Comparison of ENCODE assay signal across 14 cellular contexts in the genomic region with DNA sequence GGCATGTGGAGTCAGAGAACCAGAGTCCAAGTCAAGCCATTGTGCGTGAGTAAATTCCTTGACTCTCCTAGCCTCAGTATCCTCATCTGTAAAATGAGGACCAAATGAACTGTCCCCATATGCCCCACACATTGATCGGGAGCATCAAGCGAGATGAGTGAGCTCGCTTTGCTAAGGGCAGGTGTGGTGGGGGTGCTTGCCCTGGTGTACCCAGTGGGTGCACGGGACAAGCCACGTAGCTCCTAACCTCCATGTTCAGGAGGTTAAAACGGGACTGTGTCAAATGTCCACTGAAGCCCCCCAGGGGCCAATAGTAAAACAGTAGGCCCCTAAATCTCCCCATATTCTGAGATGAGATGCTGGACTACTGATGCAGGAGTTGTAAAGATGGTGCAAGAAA.
A peak's percentile ranks its signal among the peaks of the same experiment; 100 is the strongest.
DNase-seq lines count a peak whose midpoint lies in the region; ATAC-seq lines count a peak whose summit lies in the region.
"Had no signal": no experiment of that assay in that cellular context is flagged by ENCODE, and none has a peak within 500 bp of the region (broad histone marks: within the 10 kb centered on the region; RNA-seq: fewer than 3 reads in every experiment).

No MANE protein-coding gene starts in this region.

- no peaks in the 10 kb centered on the region for H3K4me1 Mint-ChIP-seq in activated CD8-positive, alpha-beta memory T cell treated with anti-CD3 and anti-CD28 coated beads, Interleukin-2, amount 10 ng/mL, durations not matched to agents 7 days and 5 days
- H3K4me1 Mint-ChIP-seq: B cell had no signal

- peaks cover 4% of the 10 kb centered on the region for H3K27me3 Mint-ChIP-seq in activated CD8-positive, alpha-beta memory T cell treated with anti-CD3 and anti-CD28 coated beads, Interleukin-2, amount 10 ng/mL, durations not matched to agents 7 days and 5 days

- intact Hi-C loops in sciatic nerve (cut with DNase I) = no loop called here

- no peak overlapping the region for H3K4me3 Mint-ChIP-seq in activated CD8-positive, alpha-beta memory T cell treated with anti-CD3 and anti-CD28 coated beads, Interleukin-2, amount 10 ng/mL, durations not matched to agents 7 days and 5 days
- H3K4me3 Mint-ChIP-seq: B cell; CD4-positive, alpha-beta T cell had no signal

- no peaks in the 10 kb centered on the region for H3K9me3 Mint-ChIP-seq in activated CD8-positive, alpha-beta memory T cell treated with anti-CD3 and anti-CD28 coated beads, Interleukin-2, amount 10 ng/mL, durations not matched to agents 7 days and 5 days (ENCODE audit: low read depth)
- H3K9me3 Mint-ChIP-seq: CD4-positive, alpha-beta T cell had no signal

- H3K36me3 Mint-ChIP-seq in activated CD8-positive, alpha-beta memory T cell treated with anti-CD3 and anti-CD28 coated beads, Interleukin-2, amount 10 ng/mL, durations not matched to agents 7 days and 5 days = no peaks in the 10 kb centered on the region

- ATAC-seq in activated CD8-positive, alpha-beta memory T cell treated with anti-CD3 and anti-CD28 coated beads, Interleukin-2, amount 10 ng/mL, durations not matched to agents 7 days and 5 days = no peak
- no peak for ATAC-seq in sciatic nerve
- ATAC-seq in HG03135 (IDR thresholded peaks at IDR 0.05; ENCODE audit: unreplicated experiment) = no peak
- ATAC-seq: GM12878 had no signal

- peak; percentile 16 for DNase-seq in activated CD8-positive, alpha-beta memory T cell treated with anti-CD3 and anti-CD28 coated beads, Interleukin-2, amount 10 ng/mL, durations not matched to agents 7 days and 5 days
- DNase-seq in activated CD8-positive, alpha-beta memory T cell treated with anti-CD3 and anti-CD28 coated beads, Interleukin-2, amount 50 U/mL, for 48 hours = no peak
- DNase-seq in ecto neural progenitor cell (ENCODE audit: low spot score) (peak; percentile 9), sciatic nerve (ENCODE audit: low spot score) (peak; percentile 2), NCI-H1436 treated with DMSO at 0.1 percent for 48 hours (lab: John Stamatoyannopoulos, UW) (no peak), T1000 (lab: John Stamatoyannopoulos, UW) (no peak)
- DNase-seq: C1 segment of cervical spinal cord; CD4-positive, alpha-beta T cell; DMS79; GM23248; H7 had no signal

- no peak overlapping the region for H3K27ac Mint-ChIP-seq in activated CD8-positive, alpha-beta memory T cell treated with anti-CD3 and anti-CD28 coated beads, Interleukin-2, amount 10 ng/mL, durations not matched to agents 7 days and 5 days
- H3K27ac Mint-ChIP-seq: B cell; CD4-positive, alpha-beta T cell had no signal

- CTCF ChIA-PET in activated CD8-positive, alpha-beta memory T cell treated with anti-CD3 and anti-CD28 coated beads, Interleukin-2, amount 10 ng/mL, durations not matched to agents 7 days and 5 days (lab: Charles Lee) = no interaction called here

Comparison
In these comparisons a context has a peak if more than half of its experiments do, and no peak if none do; other contexts are left out.
1. DNase-seq: peak in activated CD8-positive, alpha-beta memory T cell treated with anti-CD3 and anti-CD28 coated beads, Interleukin-2, amount 10 ng/mL, durations not matched to agents 7 days and 5 days (single experiment), ecto neural progenitor cell (single experiment) and sciatic nerve (single experiment); none in activated CD8-positive, alpha-beta memory T cell treated with anti-CD3 and anti-CD28 coated beads, Interleukin-2, amount 50 U/mL, for 48 hours (single experiment), NCI-H1436 treated with DMSO at 0.1 percent for 48 hours (single experiment) and T1000 (single experiment).